20 cellular contexts compared by ENCODE assay signal in genomic region chr6:13384506-13384905, GRCh38. TPM values are rescaled to one million over a fixed set of nuclear protein-coding genes. Genes with fewer than 3 reads are reported as not detected.
DNase-seq lines count a peak whose midpoint lies in the region; ATAC-seq and TF ChIP-seq lines count a peak whose summit lies in the region.
"Had no signal": no experiment of that assay in that cellular context is flagged by ENCODE, and none has a peak within 500 bp of the region (broad histone marks: within the 10 kb centered on the region; RNA-seq: fewer than 3 reads in every experiment).

No MANE protein-coding gene starts in this region.

- H3K27ac Mint-ChIP-seq in activated B cell treated with CpG ODN at 0.5 μM for 24 hours = peak overlapping the region; percentile 82
- peak overlapping the region; percentile 66 for H3K27ac Mint-ChIP-seq in stimulated activated memory B cell treated with anti-CD40 and anti-IgM and Interleukin-4, amounts not matched to agents 10 μg/mL and 1 μg/mL and 100 μg/mL, for 72 hours
- H3K27ac Mint-ChIP-seq: CD8-positive, alpha-beta T cell had no signal

- no peak for TF ChIP-seq EP300 in esophagus muscularis mucosa (IDR thresholded peaks at IDR 0.05)

- DNase-seq in activated B cell treated with CpG ODN at 0.5 μM for 24 hours (no peak), esophagus muscularis mucosa (ENCODE audit: extremely low spot score) (no peak), mesenteric fat pad (ENCODE audit: low spot score) (peak; percentile 64), GM03348 (ENCODE audit: low spot score) (no peak), H4 (ENCODE audit: low spot score) (no peak), erythroblast (lab: John Stamatoyannopoulos, UW) (no peak)
- DNase-seq: Caco-2; CD8-positive, alpha-beta T cell; H7; KG1; MM.1S; NCI-H1694 treated with DMSO at 0.1 percent for 48 hours; NCI-H2081 treated with DMSO at 0.1 percent for 48 hours; NCI-H2171; NCI-H226; NCI-H510A; SW 1271 had no signal

- POLR2A ChIA-PET in activated B cell treated with CpG ODN at 0.5 μM for 24 hours (lab: Charles Lee) = interaction anchor here (0.6 to 1.9 kb wide), 7 partner anchors 9 to 753 kb away, joined by 3 to 9 read pairs (median 4); partner anchors contain the start of genes GFOD1, SIRT5 and TBC1D7

- intact Hi-C loops in activated B cell treated with CpG ODN at 0.5 μM for 24 hours (cut with micrococcal nuclease) (no loop called here), esophagus muscularis mucosa (cut with DNase I) (no loop called here)

- no peak overlapping the region for H3K4me3 ChIP-seq in esophagus muscularis mucosa

- no peak for ATAC-seq in activated B cell treated with CpG ODN at 0.5 μM for 24 hours (ENCODE audit: low read depth)
- no peak for ATAC-seq in stimulated activated memory B cell treated with anti-CD40 and anti-IgM and Interleukin-4, amounts not matched to agents 10 μg/mL and 1 μg/mL and 100 μg/mL, for 72 hours
- ATAC-seq: CD8-positive, alpha-beta T cell had no signal

- H3K4me1 Mint-ChIP-seq in activated B cell treated with CpG ODN at 0.5 μM for 24 hours = peaks cover 63% of the 10 kb centered on the region
- H3K4me1 Mint-ChIP-seq in stimulated activated memory B cell treated with anti-CD40 and anti-IgM and Interleukin-4, amounts not matched to agents 10 μg/mL and 1 μg/mL and 100 μg/mL, for 72 hours = peaks cover 49% of the 10 kb centered on the region

- TF ChIP-seq POLR2A in esophagus muscularis mucosa (IDR thresholded peaks at IDR 0.05; ENCODE audit: low read depth) (no peak), erythroblast (IDR thresholded peaks at IDR 0.05; ENCODE audit: low read length) (no peak)

- H3K4me3 Mint-ChIP-seq in activated B cell treated with CpG ODN at 0.5 μM for 24 hours = no peak overlapping the region
- no peak overlapping the region for H3K4me3 Mint-ChIP-seq in stimulated activated memory B cell treated with anti-CD40 and anti-IgM and Interleukin-4, amounts not matched to agents 10 μg/mL and 1 μg/mL and 100 μg/mL, for 72 hours
- H3K4me3 Mint-ChIP-seq: CD8-positive, alpha-beta T cell had no signal

- WGBS in esophagus muscularis mucosa = 91% methylated on average over 9 of the region's 9 CpGs

- H3K27me3 ChIP-seq in esophagus muscularis mucosa = no peaks in the 10 kb centered on the region

- H3K27ac ChIP-seq in esophagus muscularis mucosa (replicated peaks in 1 of 4) = peak overlapping the region; percentile 61 to 73 (median 64)
- H3K27ac ChIP-seq: C4-2B had no signal

- no peak for TF ChIP-seq CTCF in activated B cell treated with CpG ODN at 0.5 μM for 24 hours (IDR thresholded peaks at IDR 0.05)
- TF ChIP-seq CTCF in esophagus muscularis mucosa (IDR thresholded peaks at IDR 0.05) = no peak

- CTCF ChIA-PET in activated B cell treated with CpG ODN at 0.5 μM for 24 hours (lab: Charles Lee) = interaction anchor here (0.8 to 3.8 kb wide), 10 partner anchors 16 to 240 kb away, joined by 4 to 20 read pairs (median 5); partner anchors contain the start of gene SIRT5

- peaks cover 24 to 51% (median 28%) of the 10 kb centered on the region in 4 donors for H3K4me1 ChIP-seq in esophagus muscularis mucosa
- H3K4me1 ChIP-seq: Caco-2 had no signal

- peaks cover 6% of the 10 kb centered on the region for H3K9me3 Mint-ChIP-seq in activated B cell treated with CpG ODN at 0.5 μM for 24 hours
- H3K9me3 Mint-ChIP-seq in stimulated activated memory B cell treated with anti-CD40 and anti-IgM and Interleukin-4, amounts not matched to agents 10 μg/mL and 1 μg/mL and 100 μg/mL, for 72 hours = no peaks in the 10 kb centered on the region

- H3K36me3 ChIP-seq in esophagus muscularis mucosa = no peaks in the 10 kb centered on the region

- no peaks in the 10 kb centered on the region for H3K9me3 ChIP-seq in esophagus muscularis mucosa
- H3K9me3 ChIP-seq: Caco-2, SK-N-SH had no signal

- H3K27me3 Mint-ChIP-seq in activated B cell treated with CpG ODN at 0.5 μM for 24 hours = no peaks in the 10 kb centered on the region
- H3K27me3 Mint-ChIP-seq in stimulated activated memory B cell treated with anti-CD40 and anti-IgM and Interleukin-4, amounts not matched to agents 10 μg/mL and 1 μg/mL and 100 μg/mL, for 72 hours = no peaks in the 10 kb centered on the region

- peaks cover 1% of the 10 kb centered on the region for H3K36me3 Mint-ChIP-seq in activated B cell treated with CpG ODN at 0.5 μM for 24 hours (ENCODE audit: low read depth)
- H3K36me3 Mint-ChIP-seq in stimulated activated memory B cell treated with anti-CD40 and anti-IgM and Interleukin-4, amounts not matched to agents 10 μg/mL and 1 μg/mL and 100 μg/mL, for 72 hours = peaks cover 7% of the 10 kb centered on the region
- H3K36me3 Mint-ChIP-seq: CD8-positive, alpha-beta T cell had no signal

RNA-seq across cellular contexts. Expression of gene TBC1D7, which starts 56.2 kb away (rescaled TPM):
- total RNA-seq in activated B cell treated with CpG ODN at 0.5 μM for 24 hours = 17.3 and 18.5 TPM in 2 replicates
- total RNA-seq in esophagus muscularis mucosa = 10 to 100 TPM in 1 of 4 donors, 1 to 10 TPM in 3; 5.5 to 12.5 (median 8.4) TPM
- total RNA-seq in mesenteric fat pad = 11.0 TPM
- total RNA-seq in H4 (2014; rRNA removed; shearing (Covaris generic)) = 31.9 and 33.7 TPM in 2 replicates
